Comparison of ENCODE assay signal across 8 cellular contexts in genomic region chr6:118618676-118619377, GRCh38. TPM values are rescaled to one million over a fixed set of nuclear protein-coding genes. Genes with fewer than 3 reads are reported as not detected.
DNase-seq lines count a peak whose midpoint lies in the region; ATAC-seq and TF ChIP-seq lines count a peak whose summit lies in the region.

No MANE protein-coding gene starts in this region.

- no peak overlapping the region for H3K4me3 ChIP-seq in HCT116 (replicated peaks in 1 of 2; ENCODE audit: low read depth in 1 of 2, low read length in 2 of 2)
- H3K4me3 ChIP-seq in MM.1S (ENCODE audit: low read length): no peak overlapping the region
- no peak overlapping the region for H3K4me3 ChIP-seq in left lung

- H2AFZ ChIP-seq in HCT116 (ENCODE audit: low read depth, low read length, poor library complexity, severe bottlenecking) (no peak overlapping the region), MM.1S (ENCODE audit: low read length) (no peak overlapping the region)

- BruUV-seq in HCT116 (replicated peaks; lab: Mats Ljungman, UMichigan): no TSS peak

- POLR2A ChIA-PET in HCT116 (lab: Charles Lee): interaction anchor here (0.6 kb wide), 1 partner anchor 16 kb away, joined by 3 read pairs; no protein-coding TSS in a partner anchor

- intact Hi-C loops in HCT116 (cut with micrococcal nuclease) (loop anchor here (1.0 kb wide), 2 partner anchors 54 to 335 kb away; no protein-coding TSS in a partner anchor), left lung (cut with DNase I) (no loop called here)

- RAD21 ChIA-PET in HCT116 (lab: Charles Lee; ENCODE audit: low non-redundant PET in 1 of 2, low total read pairs in 2 of 2, uncharacterized antibody in 2 of 2, unreplicated experiment in 2 of 2): no interaction called here

- no peaks in the 10 kb centered on the region for H3F3A ChIP-seq in MM.1S (ENCODE audit: insufficient read depth, low read length)

- H3K4me1 ChIP-seq in HCT116 (ENCODE audit: control insufficient read depth in 1 of 2, insufficient read depth in 2 of 2, low read length in 2 of 2) (no peaks in the 10 kb centered on the region), MM.1S (ENCODE audit: low read length) (no peaks in the 10 kb centered on the region), left lung (peaks cover 0 to 8% of the 10 kb centered on the region in 2 donors)

- peak; percentile 96 for ATAC-seq in HCT116
- ATAC-seq in left lung: peak; percentile 93

- H3K9ac ChIP-seq in HCT116 (ENCODE audit: low read length) (no peak overlapping the region), MM.1S (ENCODE audit: low read length) (no peak overlapping the region)

- H3K79me2 ChIP-seq in HCT116 (ENCODE audit: insufficient read depth, low read length) (no peaks in the 10 kb centered on the region; the same call in 1 of the 2 replicates), MM.1S (ENCODE audit: low read length) (peaks cover 6% of the 10 kb centered on the region; the same call in 1 of the 2 replicates)

- H3K27ac ChIP-seq in HCT116 (ENCODE audit: low read depth, low read length) (no peak overlapping the region), MM.1S (ENCODE audit: low read length) (no peak overlapping the region), left lung (no peak overlapping the region)

- peak; percentile 75 for TF ChIP-seq RAD21 in HCT116 (IDR thresholded peaks at IDR 0.05; ENCODE audit: low read depth)

- DNase-seq in DMS153 treated with DMSO at 0.1 percent for 48 hours (lab: John Stamatoyannopoulos, UW; ENCODE audit: unreplicated experiment) (peak; percentile 2), DMS153 (lab: John Stamatoyannopoulos, UW) (no peak), HCT116 (ENCODE audit: low read depth, low spot score) (peak; percentile 12), MM.1S (peak; percentile 39), cerebellar cortex (ENCODE audit: low spot score) (peak; percentile 72), left lung (peak in 1 of 2 donors; percentile 43)
- peak; percentile 57 to 61 for DNase-seq in activated CD4-positive, alpha-beta T cell treated with anti-CD3 and anti-CD28 coated beads for 24 hours (ENCODE audit: low read depth in 2 of 2)
- peak; percentile 44 to 53 (median 49) for DNase-seq in stimulated activated CD4-positive, alpha-beta T cell treated with anti-CD3 and anti-CD28 coated beads, TNF-alpha, amount 100 ng/mL, for 4 hours (ENCODE audit: low read depth in 3 of 3)

- H3K36me3 ChIP-seq in HCT116 (ENCODE audit: control insufficient read depth in 1 of 2, insufficient read depth in 2 of 2, low read length in 2 of 2): no peaks in the 10 kb centered on the region
- H3K36me3 ChIP-seq in MM.1S (replicated peaks; ENCODE audit: insufficient read depth, low read length): no peaks in the 10 kb centered on the region
- H3K36me3 ChIP-seq in left lung: no peaks in the 10 kb centered on the region

- H3K9me2 ChIP-seq in HCT116 (ENCODE audit: insufficient read depth) (no peaks in the 10 kb centered on the region), MM.1S (replicated peaks; ENCODE audit: insufficient read depth, low read length) (no peaks in the 10 kb centered on the region)

- TF ChIP-seq CTCF in HCT116 (IDR thresholded peaks at IDR 0.05 in 2 of 3, conservative IDR thresholded peaks at IDR 0.05 in 1 of 3; ENCODE audit: borderline replicate concordance in 1 of 3, insufficient read depth in 1 of 3, low read depth in 2 of 3, low read length in 2 of 3) (peak; percentile 52 to 90 (median 87); a peak in 5 of 6 replicates), MM.1S (IDR thresholded peaks at IDR 0.05; ENCODE audit: low read length) (peak; percentile 88), left lung (IDR thresholded peaks at IDR 0.05) (peak; percentile 78 to 79)

- CTCF ChIA-PET in HCT116 (lab: Charles Lee): no interaction called here

- H3K4me2 ChIP-seq in HCT116 (ENCODE audit: low read length) (no peak overlapping the region), MM.1S (ENCODE audit: low read depth, low read length) (no peak overlapping the region)

- no peaks in the 10 kb centered on the region for H3K27me3 ChIP-seq in HCT116 (ENCODE audit: insufficient read depth, low read length)
- H3K27me3 ChIP-seq in MM.1S (replicated peaks; ENCODE audit: insufficient read depth, low read length): no peaks in the 10 kb centered on the region
- H3K27me3 ChIP-seq in left lung: no peaks in the 10 kb centered on the region

- no peaks in the 10 kb centered on the region for H3K9me3 ChIP-seq in HCT116 (ENCODE audit: control insufficient read depth in 1 of 2, insufficient read depth in 1 of 2, low read depth in 1 of 2, low read length in 2 of 2)
- no peaks in the 10 kb centered on the region for H3K9me3 ChIP-seq in MM.1S (replicated peaks; ENCODE audit: insufficient read depth, low read length)
- H3K9me3 ChIP-seq in left lung: no peaks in the 10 kb centered on the region

- no peak for TF ChIP-seq POLR2A in HCT116 (IDR thresholded peaks at IDR 0.05; ENCODE audit: borderline replicate concordance, extremely low read depth, insufficient read depth, insufficient read length)

- H4K20me1 ChIP-seq in HCT116 (ENCODE audit: insufficient read depth) (no peaks in the 10 kb centered on the region), MM.1S (ENCODE audit: insufficient read depth, low read length) (no peaks in the 10 kb centered on the region)

TF ChIP-seq in HCT116, 20 proteins besides CTCF, POLR2A, EP300 and RAD21:
- no peak for TF ChIP-seq SRF (IDR thresholded peaks at IDR 0.05; ENCODE audit: low read depth)
- TF ChIP-seq ZFX (IDR thresholded peaks at IDR 0.05): no peak
- TF ChIP-seq CBX3 (IDR thresholded peaks at IDR 0.05; ENCODE audit: low read depth): no peak
- TF ChIP-seq YY1 (IDR thresholded peaks at IDR 0.05; ENCODE audit: extremely low read depth, insufficient replicate concordance, low read depth, low read length): no peak
- TF ChIP-seq EGR1 (IDR thresholded peaks at IDR 0.05; ENCODE audit: low read depth): no peak
- no peak for TF ChIP-seq ATF3 (IDR thresholded peaks at IDR 0.05)
- no peak for TF ChIP-seq SP1 (IDR thresholded peaks at IDR 0.05; ENCODE audit: low read depth)
- TF ChIP-seq EZH2 (IDR thresholded peaks at IDR 0.05): no peak
- no peak for TF ChIP-seq SIN3A (IDR thresholded peaks at IDR 0.05; ENCODE audit: low read depth)
- no peak for TF ChIP-seq JUND (IDR thresholded peaks at IDR 0.05)
- no peak for TF ChIP-seq REST (IDR thresholded peaks at IDR 0.05; ENCODE audit: low read depth)

RNA-seq across cellular contexts. Expression of gene CEP85L, which starts 32.6 kb away (rescaled TPM):
- 4.9 TPM for total RNA-seq in HCT116 (2021; ENCODE audit: unreplicated experiment)
- 1.2 and 1.6 TPM in 2 replicates for polyA plus RNA-seq in HCT116 (2012)
- total RNA-seq in left lung: 10 to 100 TPM in 1 of 2 donors, 1 to 10 TPM in 1; 9.2 to 11.3 TPM
